ENCODE assay signal across 1 cellular context in the genomic region with DNA sequence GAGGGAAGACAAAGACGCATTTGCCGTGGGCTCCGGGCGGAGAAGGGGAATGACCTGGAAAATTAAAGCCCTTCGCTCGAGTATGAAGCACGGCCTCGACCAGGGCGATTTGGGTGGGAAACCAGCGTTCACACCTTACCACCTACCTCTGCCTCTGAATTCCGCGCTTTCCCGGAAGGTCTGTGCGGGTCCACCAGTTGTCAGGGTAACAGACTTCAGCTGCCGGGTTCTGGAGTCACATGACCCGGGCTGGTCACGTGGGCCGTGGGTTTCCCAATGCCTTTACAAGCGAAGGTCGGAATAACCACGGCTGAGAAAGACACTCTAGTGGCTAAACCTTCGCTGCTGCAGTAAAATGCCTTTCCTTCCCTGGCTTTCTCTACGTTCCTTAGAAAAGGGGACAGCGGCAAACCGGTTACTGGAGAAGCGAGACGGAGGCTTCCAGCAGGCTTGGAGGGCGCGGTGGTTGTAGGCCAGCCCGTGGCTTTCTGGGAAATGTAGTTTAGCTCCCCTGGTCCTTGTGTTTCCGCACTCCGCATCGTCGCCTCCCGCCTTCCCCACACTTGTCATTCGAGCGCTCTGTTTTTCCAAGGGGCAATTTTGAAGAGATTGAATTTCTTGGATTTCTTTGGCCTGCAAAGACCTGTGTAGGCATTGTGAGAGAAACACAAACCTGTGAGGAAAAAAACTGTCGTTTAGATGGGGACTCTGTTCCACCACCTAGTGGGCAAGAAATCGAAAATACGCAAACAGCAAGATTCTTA.
TF ChIP-seq lines count a peak whose summit lies in the region.

Gene CEP162, minus strand, starts transcription at position 210 of the 764 bp plus-strand sequence. CDS start 1,250 bp downstream, outside the sequence.

TF ChIP-seq in liver, 16 proteins besides CTCF, POLR2A, EP300 and RAD21 (continued from another document):
- TF ChIP-seq ZBTB33 (IDR thresholded peaks at IDR 0.05) (peak; percentile 24), HNF4G (IDR thresholded peaks at IDR 0.05) (no peak), JUND (IDR thresholded peaks at IDR 0.05) (no peak), REST (IDR thresholded peaks at IDR 0.05) (peak; percentile 43), FOXA2 (IDR thresholded peaks at IDR 0.05) (no peak)
- TF ChIP-seq, protein P1, sequence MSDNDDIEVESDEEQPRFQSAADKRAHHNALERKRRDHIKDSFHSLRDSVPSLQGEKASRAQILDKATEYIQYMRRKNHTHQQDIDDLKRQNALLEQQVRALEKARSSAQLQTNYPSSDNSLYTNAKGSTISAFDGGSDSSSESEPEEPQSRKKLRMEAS (IDR thresholded peaks at IDR 0.05): peak; percentile 43
